8 cellular contexts compared by ENCODE assay signal in genomic region chr16:81429045-81429521, GRCh38. TPM values are rescaled to one million over a fixed set of nuclear protein-coding genes. Genes with fewer than 3 reads are reported as not detected.
DNase-seq lines count a peak whose midpoint lies in the region; ATAC-seq and TF ChIP-seq lines count a peak whose summit lies in the region.

No MANE protein-coding gene starts in this region.

- H3K27ac Mint-ChIP-seq in natural killer cell, result peak overlapping the region in 1 of 2 donors; percentile 73
- H3K27ac Mint-ChIP-seq in natural killer cell treated with Interleukin-12 subunit alpha and Interleukin-12 subunit beta and Interleukin-15 and Interleukin-18, amount 100 ng/mL, for 72 hours, result peak overlapping the region in 1 of 2 donors; percentile 44
- H3K27ac Mint-ChIP-seq in activated CD4-positive, alpha-beta T cell treated with anti-CD3 and anti-CD28 coated beads, Interleukin-2, amount 10 ng/mL, durations not matched to agents 24 days and 14 days, result no peak overlapping the region

- TF ChIP-seq POLR2A in Peyer's patch (IDR thresholded peaks at IDR 0.05), result no peak

- TF ChIP-seq CTCF in natural killer cell (IDR thresholded peaks at IDR 0.05) (peak; percentile 47), Peyer's patch (IDR thresholded peaks at IDR 0.05) (peak in 5 of 6 experiments; percentile 24 to 60 (median 46)), fibroblast of mammary gland (conservative IDR thresholded peaks at IDR 0.05; ENCODE audit: control insufficient read depth, insufficient read depth, low read depth, low read length) (peak; percentile 54), retinal pigment epithelial cell (conservative IDR thresholded peaks at IDR 0.05; ENCODE audit: low read depth, low read length) (peak; percentile 74)

- H3K9me3 ChIP-seq in Peyer's patch, result no peaks in the 10 kb centered on the region

- ATAC-seq in natural killer cell, result peak in 2 of 3 donors; percentile 50 to 73
- no peak for ATAC-seq in natural killer cell treated with Interleukin-12 subunit alpha and Interleukin-12 subunit beta and Interleukin-15 and Interleukin-18, amount 100 ng/mL, for 72 hours
- ATAC-seq in HG02973 (IDR thresholded peaks at IDR 0.05; ENCODE audit: unreplicated experiment), result no peak

- H3K9me3 Mint-ChIP-seq in natural killer cell, result no peaks in the 10 kb centered on the region
- H3K9me3 Mint-ChIP-seq in natural killer cell treated with Interleukin-12 subunit alpha and Interleukin-12 subunit beta and Interleukin-15 and Interleukin-18, amount 100 ng/mL, for 72 hours, result peaks cover 2% of the 10 kb centered on the region
- peaks cover 4% of the 10 kb centered on the region for H3K9me3 Mint-ChIP-seq in activated CD4-positive, alpha-beta T cell treated with anti-CD3 and anti-CD28 coated beads, Interleukin-2, amount 10 ng/mL, durations not matched to agents 24 days and 14 days

- H3K36me3 ChIP-seq in Peyer's patch, result no peaks in the 10 kb centered on the region

- no peaks in the 10 kb centered on the region for H3K27me3 ChIP-seq in Peyer's patch

- H3K4me3 ChIP-seq in Peyer's patch, result no peak overlapping the region
- H3K4me3 ChIP-seq in fibroblast of mammary gland (ENCODE audit: control insufficient read depth, low read depth, low read length), result no peak overlapping the region
- no peak overlapping the region for H3K4me3 ChIP-seq in retinal pigment epithelial cell (ENCODE audit: low read length)

- H3K4me3 Mint-ChIP-seq in natural killer cell, result no peak overlapping the region
- H3K4me3 Mint-ChIP-seq in natural killer cell treated with Interleukin-12 subunit alpha and Interleukin-12 subunit beta and Interleukin-15 and Interleukin-18, amount 100 ng/mL, for 72 hours, result no peak overlapping the region
- no peak overlapping the region for H3K4me3 Mint-ChIP-seq in activated CD4-positive, alpha-beta T cell treated with anti-CD3 and anti-CD28 coated beads, Interleukin-2, amount 10 ng/mL, durations not matched to agents 24 days and 14 days

- intact Hi-C loops in natural killer cell (cut with micrococcal nuclease), result no loop called here
- intact Hi-C loops in activated CD4-positive, alpha-beta T cell treated with anti-CD3 and anti-CD28 coated beads, Interleukin-2, amount 10 ng/mL, durations not matched to agents 24 days and 14 days (cut with micrococcal nuclease), result no loop called here

- no peak overlapping the region for H3K27ac ChIP-seq in Peyer's patch

- H3K27me3 Mint-ChIP-seq in natural killer cell (ENCODE audit: low read depth in 2 of 2), result no peaks in the 10 kb centered on the region
- H3K27me3 Mint-ChIP-seq in natural killer cell treated with Interleukin-12 subunit alpha and Interleukin-12 subunit beta and Interleukin-15 and Interleukin-18, amount 100 ng/mL, for 72 hours, result peaks cover 0 to 4% of the 10 kb centered on the region in 2 donors
- peaks cover 6% of the 10 kb centered on the region for H3K27me3 Mint-ChIP-seq in activated CD4-positive, alpha-beta T cell treated with anti-CD3 and anti-CD28 coated beads, Interleukin-2, amount 10 ng/mL, durations not matched to agents 24 days and 14 days

- no peak for DNase-seq in natural killer cell
- DNase-seq in natural killer cell treated with Interleukin-12 subunit alpha and Interleukin-12 subunit beta and Interleukin-15 and Interleukin-18, amount 100 ng/mL, for 72 hours (ENCODE audit: low spot score), result no peak
- DNase-seq in Peyer's patch, result peak in 2 of 3 donors; percentile 43 to 69
- no peak for DNase-seq in fibroblast of mammary gland (ENCODE audit: low read depth)
- DNase-seq in retinal pigment epithelial cell (ENCODE audit: low read depth), result no peak
- no peak for DNase-seq in GDM1 (lab: John Stamatoyannopoulos, UW)
- no peak for DNase-seq in activated CD4-positive, alpha-beta T cell treated with anti-CD3 and anti-CD28 coated beads, Interleukin-2, amount 10 ng/mL, durations not matched to agents 24 days and 14 days

- H3K4me1 ChIP-seq in Peyer's patch, result no peaks in the 10 kb centered on the region

- peaks cover 20 to 21% of the 10 kb centered on the region in 2 donors for H3K4me1 Mint-ChIP-seq in natural killer cell
- peaks cover 17 to 21% of the 10 kb centered on the region in 2 donors for H3K4me1 Mint-ChIP-seq in natural killer cell treated with Interleukin-12 subunit alpha and Interleukin-12 subunit beta and Interleukin-15 and Interleukin-18, amount 100 ng/mL, for 72 hours (ENCODE audit: low read depth in 2 of 2)
- H3K4me1 Mint-ChIP-seq in activated CD4-positive, alpha-beta T cell treated with anti-CD3 and anti-CD28 coated beads, Interleukin-2, amount 10 ng/mL, durations not matched to agents 24 days and 14 days, result peaks cover 8% of the 10 kb centered on the region

- H3K36me3 Mint-ChIP-seq in natural killer cell, result no peaks in the 10 kb centered on the region
- H3K36me3 Mint-ChIP-seq in natural killer cell treated with Interleukin-12 subunit alpha and Interleukin-12 subunit beta and Interleukin-15 and Interleukin-18, amount 100 ng/mL, for 72 hours, result no peaks in the 10 kb centered on the region
- no peaks in the 10 kb centered on the region for H3K36me3 Mint-ChIP-seq in activated CD4-positive, alpha-beta T cell treated with anti-CD3 and anti-CD28 coated beads, Interleukin-2, amount 10 ng/mL, durations not matched to agents 24 days and 14 days (ENCODE audit: low read depth)

RNA-seq across cellular contexts. Expression of gene CMIP, which starts 15.5 kb away (rescaled TPM):
- 100 to 1,000 TPM in 1 of 3 donors, 10 to 100 TPM in 2; 88.2 to 115 (median 91.5) TPM for total RNA-seq in natural killer cell
- total RNA-seq in natural killer cell treated with Interleukin-12 subunit alpha and Interleukin-12 subunit beta and Interleukin-15 and Interleukin-18, amount 100 ng/mL, for 72 hours, result 10 to 100 TPM; 48.0 to 57.6 TPM
- total RNA-seq in Peyer's patch, result 100 to 1,000 TPM in 1 of 4 donors, 10 to 100 TPM in 3; 44.6 to 152 (median 76.5) TPM
- 40.0 and 42.9 TPM in 2 replicates for total RNA-seq in activated CD4-positive, alpha-beta T cell treated with anti-CD3 and anti-CD28 coated beads, Interleukin-2, amount 10 ng/mL, durations not matched to agents 24 days and 14 days

Comparison
In these comparisons a context has a peak if more than half of its experiments do, and no peak if none do; other contexts are left out.
1. ATAC-seq: peak in natural killer cell (2 of 3); none in natural killer cell treated with Interleukin-12 subunit alpha and Interleukin-12 subunit beta and Interleukin-15 and Interleukin-18, amount 100 ng/mL, for 72 hours (0 of 2) and HG02973 (single experiment).
2. DNase-seq: peak in Peyer's patch (2 of 3); none in natural killer cell (single experiment), natural killer cell treated with Interleukin-12 subunit alpha and Interleukin-12 subunit beta and Interleukin-15 and Interleukin-18, amount 100 ng/mL, for 72 hours (single experiment), fibroblast of mammary gland (single experiment), retinal pigment epithelial cell (single experiment), GDM1 (single experiment) and activated CD4-positive, alpha-beta T cell treated with anti-CD3 and anti-CD28 coated beads, Interleukin-2, amount 10 ng/mL, durations not matched to agents 24 days and 14 days (single experiment).
3. Peak in every context shown above with its lines, with median percentiles within 50 percentile points of each other: CTCF ChIP-seq.